In genomic region chr4:15649914-15650545, GRCh38 we compare ENCODE assay signal across 8 cellular contexts. TPM values are rescaled to one million over a fixed set of nuclear protein-coding genes. Genes with fewer than 3 reads are reported as not detected.
DNase-seq lines count a peak whose midpoint lies in the region; ATAC-seq, FAIRE-seq and TF ChIP-seq lines count a peak whose summit lies in the region.

No MANE protein-coding gene starts in this region.

- H4K8ac ChIP-seq in H1 (ENCODE audit: extremely low read depth, insufficient read depth, low read length): no peak overlapping the region

- POLR2A ChIA-PET in activated CD4-positive, alpha-beta T cell treated with anti-CD3 and anti-CD28 coated beads, Interleukin-2, amount 10 ng/mL, durations not matched to agents 7 days and 5 days (lab: Charles Lee): interaction anchor here (0.6 kb wide), 2 partner anchors 13 to 145 kb away, joined by 3 to 7 read pairs; no protein-coding TSS in a partner anchor
- POLR2A ChIA-PET in H1 (lab: Charles Lee; ENCODE audit: partially characterized antibody): interaction anchor here (0.6 to 1.4 kb wide), 3 partner anchors 10 to 171 kb away, joined by 3 to 6 read pairs (median 4); no protein-coding TSS in a partner anchor

- H3K9me3 ChIP-seq in H1 (ENCODE audit: insufficient read depth in 2 of 2, low read depth in 1 of 2, low read length in 1 of 2) (no peaks in the 10 kb centered on the region), muscle layer of duodenum (ENCODE audit: control insufficient read depth in 1 of 2, low read length in 2 of 2) (no peaks in the 10 kb centered on the region), stomach (no peaks in the 10 kb centered on the region)

- H3K9ac ChIP-seq in H1 (replicated peaks in 1 of 4; ENCODE audit: extremely low read depth in 1 of 4, low read depth in 3 of 4, low read length in 3 of 4): no peak overlapping the region

- no peak overlapping the region for H3K14ac ChIP-seq in H1 (ENCODE audit: insufficient read length)

- no peak overlapping the region for H2AFZ ChIP-seq in H1 (ENCODE audit: low read length)

- no peak overlapping the region for H3K18ac ChIP-seq in H1 (ENCODE audit: extremely low read depth, low read length)

- H3K36me3 ChIP-seq in H1 (ENCODE audit: control insufficient read depth in 2 of 4, insufficient read depth in 4 of 4, low read length in 3 of 4) (no peaks in the 10 kb centered on the region), muscle layer of duodenum (ENCODE audit: control insufficient read depth in 1 of 2, insufficient read depth in 2 of 2, low read length in 2 of 2) (no peaks in the 10 kb centered on the region), stomach (no peaks in the 10 kb centered on the region)

- ATAC-seq in GM18858 (IDR thresholded peaks at IDR 0.05; ENCODE audit: unreplicated experiment) (peak; percentile 40), HG03354 (IDR thresholded peaks at IDR 0.05; ENCODE audit: poor library complexity, severe bottlenecking, unreplicated experiment) (peak; percentile 57)

- peaks cover 1% of the 10 kb centered on the region; the same call in 1 of the 2 replicates for H3K23me2 ChIP-seq in H1 (ENCODE audit: low read depth, low read length)

- CTCF ChIA-PET in activated CD4-positive, alpha-beta T cell treated with anti-CD3 and anti-CD28 coated beads, Interleukin-2, amount 10 ng/mL, durations not matched to agents 7 days and 5 days (lab: Charles Lee): interaction anchor here (0.6 to 1.3 kb wide), 2 partner anchors 13 to 330 kb away, joined by 3 to 5 read pairs; no protein-coding TSS in a partner anchor
- CTCF ChIA-PET in H1 (lab: Charles Lee; ENCODE audit: partially characterized antibody): interaction anchor here (0.6 to 2.2 kb wide), 13 partner anchors 11 to 175 kb away, joined by 3 to 9 read pairs (median 3); no protein-coding TSS in a partner anchor

- no peak for TF ChIP-seq EP300 in H1 (IDR thresholded peaks at IDR 0.05; ENCODE audit: borderline replicate concordance in 1 of 2, low read depth in 2 of 2, low read length in 2 of 2)
- no peak for TF ChIP-seq EP300 in stomach (IDR thresholded peaks at IDR 0.05)

- no peak overlapping the region for H3K23ac ChIP-seq in H1 (ENCODE audit: insufficient read length)

- 41% methylated on average over 5 of the region's 5 CpGs; no CpG with 5 or more reads in 1 of the 2 experiments for WGBS in H1 (ENCODE audit: extremely low coverage in 1 of 2, insufficient coverage in 1 of 2, insufficient read length in 1 of 2, insufficient replicate concordance in 2 of 2, low coverage in 1 of 2, low lambda C conversion rate in 2 of 2, missing lambda C conversion rate in 1 of 2), 2 experiments
- 12 to 31% (median 16%) methylated on average over 5 of the region's 5 CpGs for WGBS in stomach, 5 donors

- peaks cover 55% of the 10 kb centered on the region for H3K4me1 Mint-ChIP-seq in activated CD4-positive, alpha-beta T cell treated with anti-CD3 and anti-CD28 coated beads, Interleukin-2, amount 10 ng/mL, durations not matched to agents 7 days and 5 days

- peak; percentile 90 for TF ChIP-seq RAD21 in H1 (IDR thresholded peaks at IDR 0.05 in 1 of 2, conservative IDR thresholded peaks at IDR 0.05 in 1 of 2; ENCODE audit: low read depth in 2 of 2, low read length in 2 of 2)

- no peak overlapping the region for H2BK120ac ChIP-seq in H1 (replicated peaks; ENCODE audit: low read depth, low read length)

- no peak overlapping the region for H2BK20ac ChIP-seq in H1 (ENCODE audit: low read length)

- no peak overlapping the region for H2BK12ac ChIP-seq in H1 (ENCODE audit: low read depth, low read length)

- H3K79me2 ChIP-seq in H1 (ENCODE audit: control insufficient read depth in 1 of 2, insufficient read depth in 2 of 2, low read length in 2 of 2): peaks cover 6 to 87% of the 10 kb centered on the region in 2 experiments; a peak in 3 of 4 replicates

- H3K79me1 ChIP-seq in H1 (ENCODE audit: low read depth, low read length): no peaks in the 10 kb centered on the region; the same call in 1 of the 2 replicates

- peak; percentile 56 for TF ChIP-seq CTCF in AG09319 (IDR thresholded peaks at IDR 0.05; ENCODE audit: low read depth, low read length)
- TF ChIP-seq CTCF in H1 (IDR thresholded peaks at IDR 0.05; ENCODE audit: control extremely low read depth in 1 of 3, insufficient read depth in 1 of 3, low read depth in 1 of 3, low read length in 3 of 3): peak; percentile 19 to 73 (median 71)
- peak in 5 of 7 experiments; percentile 33 to 61 (median 55) for TF ChIP-seq CTCF in stomach (IDR thresholded peaks at IDR 0.05)

- H3K56ac ChIP-seq in H1 (replicated peaks; ENCODE audit: insufficient read length, low read depth, low read length): no peak overlapping the region

- peak overlapping the region; percentile 60 for H3K27ac Mint-ChIP-seq in activated CD4-positive, alpha-beta T cell treated with anti-CD3 and anti-CD28 coated beads, Interleukin-2, amount 10 ng/mL, durations not matched to agents 7 days and 5 days

- H2BK15ac ChIP-seq in H1 (ENCODE audit: low read length): no peak overlapping the region

- no peak overlapping the region for H4K5ac ChIP-seq in H1 (ENCODE audit: insufficient read length, low read depth, low read length)

- intact Hi-C loops in stomach (cut with DNase I; ENCODE audit: low total_unique reads): no loop called here

- H3K27me3 Mint-ChIP-seq in activated CD4-positive, alpha-beta T cell treated with anti-CD3 and anti-CD28 coated beads, Interleukin-2, amount 10 ng/mL, durations not matched to agents 7 days and 5 days: no peaks in the 10 kb centered on the region

- H4K91ac ChIP-seq in H1 (replicated peaks; ENCODE audit: insufficient read length, low read length): no peak overlapping the region

- peaks cover 10% of the 10 kb centered on the region for H3K36me3 Mint-ChIP-seq in activated CD4-positive, alpha-beta T cell treated with anti-CD3 and anti-CD28 coated beads, Interleukin-2, amount 10 ng/mL, durations not matched to agents 7 days and 5 days (ENCODE audit: low read depth)

- TF ChIP-seq POLR2A in H1 (IDR thresholded peaks at IDR 0.05; ENCODE audit: control extremely low read depth in 1 of 2, low read depth in 2 of 2, low read length in 2 of 2): no peak
- TF ChIP-seq POLR2A in stomach (IDR thresholded peaks at IDR 0.05): no peak

- no peaks in the 10 kb centered on the region for H3K9me3 Mint-ChIP-seq in activated CD4-positive, alpha-beta T cell treated with anti-CD3 and anti-CD28 coated beads, Interleukin-2, amount 10 ng/mL, durations not matched to agents 7 days and 5 days

- H3K4me3 Mint-ChIP-seq in activated CD4-positive, alpha-beta T cell treated with anti-CD3 and anti-CD28 coated beads, Interleukin-2, amount 10 ng/mL, durations not matched to agents 7 days and 5 days: peak overlapping the region; percentile 5

- H3K4me2 ChIP-seq in H1 (ENCODE audit: insufficient read depth in 1 of 2, low read depth in 2 of 2, low read length in 2 of 2): peak overlapping the region in 1 of 2 experiments; percentile 44; a peak in 1 of 4 replicates

- FAIRE-seq in H1 (lab: Jason Lieb, UNC): peak; percentile 100

- DNase-seq in AG09319 (ENCODE audit: extremely low read depth, low read depth) (no peak), NCI-H510A treated with DMSO at 0.1 percent for 48 hours (lab: John Stamatoyannopoulos, UW) (peak; percentile 33), H1 (ENCODE audit: low read depth in 1 of 2, low spot score in 2 of 2) (no peak), stomach (no peak)
- DNase-seq in activated CD4-positive, alpha-beta T cell treated with anti-CD3 and anti-CD28 coated beads, Interleukin-2, amount 10 ng/mL, durations not matched to agents 7 days and 5 days: peak; percentile 80

- H3K4me3 ChIP-seq in H1 (ENCODE audit: extremely low read depth in 1 of 4, insufficient read depth in 2 of 4, low read depth in 3 of 4, low read length in 4 of 4) (no peak overlapping the region), muscle layer of duodenum (ENCODE audit: low read depth in 1 of 2, low read length in 2 of 2) (no peak overlapping the region), stomach (peak overlapping the region in 1 of 4 donors; percentile 8)

- no peaks in the 10 kb centered on the region for H3K27me3 ChIP-seq in H1 (replicated peaks in 1 of 4; ENCODE audit: control insufficient read depth in 3 of 4, extremely low read depth in 1 of 4, insufficient read depth in 3 of 4, low read length in 3 of 4)
- no peaks in the 10 kb centered on the region for H3K27me3 ChIP-seq in muscle layer of duodenum (ENCODE audit: low read depth, low read length)
- H3K27me3 ChIP-seq in stomach: no peaks in the 10 kb centered on the region

- H2AK5ac ChIP-seq in H1 (ENCODE audit: low read depth, low read length): no peak overlapping the region

- H3K27ac ChIP-seq in H1 (ENCODE audit: low read depth, low read length) (no peak overlapping the region), muscle layer of duodenum (ENCODE audit: low read length) (peak overlapping the region; percentile 32), stomach (peak overlapping the region in 3 of 5 donors; percentile 24 to 98 (median 94))

- H3K4ac ChIP-seq in H1 (replicated peaks; ENCODE audit: insufficient read length, low read depth, low read length): no peak overlapping the region

- H2BK5ac ChIP-seq in H1 (ENCODE audit: low read depth, low read length): no peak overlapping the region

- peaks cover 0 to 2% of the 10 kb centered on the region in 2 experiments for H4K20me1 ChIP-seq in H1 (replicated peaks in 1 of 2; ENCODE audit: control insufficient read depth in 1 of 2, insufficient read depth in 2 of 2, low read length in 2 of 2)

- peaks cover 0 to 5% (median 0%) of the 10 kb centered on the region in 4 experiments; a peak in 1 of 7 replicates for H3K4me1 ChIP-seq in H1 (replicated peaks in 1 of 4; ENCODE audit: control insufficient read depth in 3 of 4, insufficient read depth in 4 of 4, low read length in 3 of 4)
- H3K4me1 ChIP-seq in muscle layer of duodenum (ENCODE audit: control insufficient read depth in 1 of 2, insufficient read depth in 2 of 2, low read length in 2 of 2): peaks cover 23 to 52% of the 10 kb centered on the region in 2 donors
- H3K4me1 ChIP-seq in stomach: peaks cover 33 to 86% (median 63%) of the 10 kb centered on the region in 4 donors

RNA-seq across cellular contexts. Expression of gene FBXL5, which starts 5.1 kb away (rescaled TPM):
- 10 to 100 TPM; 34.3 to 38.6 TPM for total RNA-seq in activated CD4-positive, alpha-beta T cell treated with anti-CD3 and anti-CD28 coated beads, Interleukin-2, amount 10 ng/mL, durations not matched to agents 7 days and 5 days
- total RNA-seq in H1 (2021; fragmentation: NEBNext Ultra II Directional; extraction: Animal tissue kit (Norgen Biotek cat#: 25700)): 62.7 and 62.8 TPM in 2 replicates
- polyA plus RNA-seq in H1 (2011; rRNA removed) (26.5 and 34.6 TPM in 2 replicates), stomach (10 to 100 TPM; 36.4 to 75.5 (median 44.3) TPM)
- polyA plus RNA-seq in H1 (2011; cell fraction: cytosol; rRNA removed): 37.0 TPM
- 18.9 TPM for polyA plus RNA-seq in H1 (2011; cell fraction: nucleus; rRNA removed)
- polyA plus RNA-seq in H1 (2012, experiment 1 of 2): 33.3 to 44.9 TPM (median 40.0 TPM) in 4 replicates
- polyA plus RNA-seq in H1 (2012, experiment 2 of 2): 3.5 TPM
- 25.0 TPM for polyA plus RNA-seq in H1 (2013, experiment 1 of 2)
- polyA plus RNA-seq in H1 (2013, experiment 2 of 2): 24.1 TPM
- polyA minus RNA-seq in H1 (2011; rRNA and poly(A)+ RNA removed): 52.5 and 53.5 TPM in 2 replicates
- 43.4 TPM for polyA minus RNA-seq in H1 (2011; cell fraction: cytosol; rRNA and poly(A)+ RNA removed)
- polyA minus RNA-seq in H1 (2011; cell fraction: nucleus; rRNA and poly(A)+ RNA removed): 117 TPM
- 100 to 1,000 TPM in 3 of 5 donors, 10 to 100 TPM in 2; 15.6 to 196 (median 108) TPM for total RNA-seq in stomach

RNA-seq across cellular contexts. Expression of gene FAM200B, which starts 31.6 kb away (rescaled TPM):
- total RNA-seq in activated CD4-positive, alpha-beta T cell treated with anti-CD3 and anti-CD28 coated beads, Interleukin-2, amount 10 ng/mL, durations not matched to agents 7 days and 5 days: 10 to 100 TPM; 15.9 to 24.3 TPM
- 21.9 and 23.7 TPM in 2 replicates for total RNA-seq in H1 (2021; fragmentation: NEBNext Ultra II Directional; extraction: Animal tissue kit (Norgen Biotek cat#: 25700))
- polyA plus RNA-seq in H1 (2011; rRNA removed): 10.7 and 11.9 TPM in 2 replicates
- polyA plus RNA-seq in H1 (2011; cell fraction: cytosol; rRNA removed): 16.0 TPM
- 10.3 TPM for polyA plus RNA-seq in H1 (2011; cell fraction: nucleus; rRNA removed)
- polyA plus RNA-seq in H1 (2012, experiment 1 of 2): 15.2 to 33.0 TPM (median 21.7 TPM) in 4 replicates
- polyA plus RNA-seq in H1 (2012, experiment 2 of 2): 11.6 TPM
- polyA plus RNA-seq in H1 (2013, experiment 1 of 2): 45.1 TPM
- 44.9 TPM for polyA plus RNA-seq in H1 (2013, experiment 2 of 2)
- 2.7 and 7.3 TPM in 2 replicates for polyA minus RNA-seq in H1 (2011; rRNA and poly(A)+ RNA removed)
- 8.1 TPM for polyA minus RNA-seq in H1 (2011; cell fraction: cytosol; rRNA and poly(A)+ RNA removed)
- polyA minus RNA-seq in H1 (2011; cell fraction: nucleus; rRNA and poly(A)+ RNA removed): 14.7 TPM
- 10 to 100 TPM; 18.7 to 49.6 (median 25.2) TPM for total RNA-seq in stomach
- 10 to 100 TPM; 55.5 to 86.1 (median 55.7) TPM for polyA plus RNA-seq in stomach

RNA-seq across cellular contexts. Expression of gene BST1, which starts 52.8 kb away (rescaled TPM):
- total RNA-seq in activated CD4-positive, alpha-beta T cell treated with anti-CD3 and anti-CD28 coated beads, Interleukin-2, amount 10 ng/mL, durations not matched to agents 7 days and 5 days: 1 to 10 TPM in 1 of 2 experiments, under 1 TPM in 1; 0.82 to 1.0 TPM
- 0.52 TPM in 1 of 2 replicates, not detected in the other for total RNA-seq in H1 (2021; fragmentation: NEBNext Ultra II Directional; extraction: Animal tissue kit (Norgen Biotek cat#: 25700))
- polyA plus RNA-seq in H1 (2011; rRNA removed): 0.20 and 0.54 TPM in 2 replicates
- polyA plus RNA-seq in H1 (2011; cell fraction: cytosol; rRNA removed): 0.32 TPM
- polyA plus RNA-seq in H1 (2011; cell fraction: nucleus; rRNA removed): 0.53 TPM
- 0.84 to 1.00 TPM (median 0.87 TPM) in 4 replicates for polyA plus RNA-seq in H1 (2012, experiment 1 of 2)
- polyA plus RNA-seq in H1 (2012, experiment 2 of 2): 0.52 TPM
- 0.49 TPM for polyA plus RNA-seq in H1 (2013, experiment 1 of 2)
- 0.39 TPM for polyA plus RNA-seq in H1 (2013, experiment 2 of 2)
- 0.16 and 0.80 TPM in 2 replicates for polyA minus RNA-seq in H1 (2011; rRNA and poly(A)+ RNA removed)
- not detected for polyA minus RNA-seq in H1 (2011; cell fraction: cytosol; rRNA and poly(A)+ RNA removed)
- not detected for polyA minus RNA-seq in H1 (2011; cell fraction: nucleus; rRNA and poly(A)+ RNA removed)
- total RNA-seq in stomach: 1 to 10 TPM in 2 of 5 donors, not detected in 3; 3.3 to 8.4 TPM
- polyA plus RNA-seq in stomach: 1 to 10 TPM; 2.1 to 2.8 (median 2.7) TPM

Comparison
In these comparisons a context has a peak if more than half of its experiments do, and no peak if none do; other contexts are left out.
1. DNase-seq: peak in NCI-H510A treated with DMSO at 0.1 percent for 48 hours (single experiment) and activated CD4-positive, alpha-beta T cell treated with anti-CD3 and anti-CD28 coated beads, Interleukin-2, amount 10 ng/mL, durations not matched to agents 7 days and 5 days (single experiment); none in AG09319 (single experiment), H1 (0 of 2) and stomach (single experiment).
2. Peak in every context shown above with its lines, with median percentiles within 50 percentile points of each other: CTCF ChIP-seq.